Comparison of ENCODE assay signal across 8 cellular contexts in genomic region chr12:124861898-124862676, GRCh38. TPM values are rescaled to one million over a fixed set of nuclear protein-coding genes. Genes with fewer than 3 reads are reported as not detected.
DNase-seq lines count a peak whose midpoint lies in the region; ATAC-seq and TF ChIP-seq lines count a peak whose summit lies in the region.

No MANE protein-coding gene starts in this region.

- DNase-seq in LNCaP clone FGC (ENCODE audit: low read depth) (no peak), caudate nucleus (lab: John Stamatoyannopoulos, UW) (peak in 2 of 61 donors; percentile 39 to 62), retinal pigment epithelial cell (ENCODE audit: low read depth) (no peak), SK-N-DZ (ENCODE audit: low spot score) (no peak), NCI-H1436 treated with DMSO at 0.1 percent for 48 hours (lab: John Stamatoyannopoulos, UW) (no peak), COLO829 (ENCODE audit: low spot score) (no peak)

- H3K27ac ChIP-seq in caudate nucleus (ENCODE audit: low read depth, low read length): peak overlapping the region; percentile 89

- no peak for TF ChIP-seq CTCF in LNCaP clone FGC (IDR thresholded peaks at IDR 0.05; ENCODE audit: control insufficient read depth, extremely low read depth, insufficient read depth)
- TF ChIP-seq CTCF in retinal pigment epithelial cell (conservative IDR thresholded peaks at IDR 0.05; ENCODE audit: low read depth, low read length): no peak

- ATAC-seq in GM18873 (IDR thresholded peaks at IDR 0.05; ENCODE audit: low FRiP score, unreplicated experiment): peak; percentile 34
- no peak for ATAC-seq in HG03025 (IDR thresholded peaks at IDR 0.05; ENCODE audit: low FRiP score, unreplicated experiment)

- H3K4me3 ChIP-seq in LNCaP clone FGC (ENCODE audit: low read depth, low read length): peak overlapping the region; percentile 81
- peak overlapping the region; percentile 71 for H3K4me3 ChIP-seq in retinal pigment epithelial cell (ENCODE audit: low read length)

RNA-seq across cellular contexts. Expression of gene SCARB1, which starts 1.6 kb away (rescaled TPM):
- 24.3 and 28.7 TPM in 2 replicates for polyA plus RNA-seq in SK-N-DZ (2014; cell fraction: cytosol; rRNA removed)
- 39.8 and 51.1 TPM in 2 replicates for polyA plus RNA-seq in SK-N-DZ (2014; cell fraction: nucleus; rRNA removed)

RNA-seq across cellular contexts. Expression of gene UBC, which starts 52.4 kb away (rescaled TPM):
- polyA plus RNA-seq in SK-N-DZ (2014; cell fraction: cytosol; rRNA removed): 942 and 1,012 TPM in 2 replicates
- polyA plus RNA-seq in SK-N-DZ (2014; cell fraction: nucleus; rRNA removed): 520 and 534 TPM in 2 replicates
